Comparison of ENCODE assay signal across 21 cellular contexts in genomic region chr3:101847328-101847727, GRCh38. TPM values are rescaled to one million over a fixed set of nuclear protein-coding genes. Genes with fewer than 3 reads are reported as not detected.
DNase-seq lines count a peak whose midpoint lies in the region; ATAC-seq, FAIRE-seq and TF ChIP-seq lines count a peak whose summit lies in the region.
"Had no signal": no experiment of that assay in that cellular context is flagged by ENCODE, and none has a peak within 500 bp of the region (broad histone marks: within the 10 kb centered on the region; RNA-seq: fewer than 3 reads in every experiment).

No MANE protein-coding gene starts in this region.

- peaks cover 29% of the 10 kb centered on the region for H3K4me1 Mint-ChIP-seq in MCF 10A (ENCODE audit: insufficient read depth, unreplicated experiment)
- peaks cover 25 to 44% (median 28%) of the 10 kb centered on the region in 3 donors for H3K4me1 Mint-ChIP-seq in naive B cell

- no TSS peak for BruUV-seq in MCF 10A (replicated peaks; lab: Mats Ljungman, UMichigan)
- no TSS peak for BruUV-seq in GM12878 (replicated peaks; lab: Mats Ljungman, UMichigan)

- FAIRE-seq in GM12878 (lab: Jason Lieb, UNC): no peak

- TF ChIP-seq CTCF in breast epithelium (IDR thresholded peaks at IDR 0.05): no peak
- no peak for TF ChIP-seq CTCF in MCF 10A (IDR thresholded peaks at IDR 0.05; ENCODE audit: unreplicated experiment)
- no peak for TF ChIP-seq CTCF in GM12878 (IDR thresholded peaks at IDR 0.05 in 2 of 3, conservative IDR thresholded peaks at IDR 0.05 in 1 of 3; ENCODE audit: control insufficient read depth in 2 of 3, extremely low read depth in 1 of 3, insufficient read depth in 1 of 3, low read depth in 3 of 3, low read length in 3 of 3)

- H3K4me3 ChIP-seq in breast epithelium (no peak overlapping the region), GM12878 (no peak overlapping the region)
- H3K4me3 ChIP-seq: dorsolateral prefrontal cortex, GM23338, neural progenitor cell, tibial nerve had no signal

- no peak for TF ChIP-seq POLR2A in breast epithelium (IDR thresholded peaks at IDR 0.05)
- TF ChIP-seq POLR2A in GM12878 (IDR thresholded peaks at IDR 0.05; ENCODE audit: low read depth, low read length): no peak

- no peak for ATAC-seq in GM12878
- no peak for ATAC-seq in naive B cell (ENCODE audit: low read depth in 2 of 2)
- ATAC-seq: GM23338 had no signal

- no peak overlapping the region for H3K9ac ChIP-seq in GM12878 (ENCODE audit: control insufficient read depth, insufficient read depth, low read length)
- H3K9ac ChIP-seq: neural progenitor cell, SK-N-SH had no signal

- in situ Hi-C loops in GM12878 (cut with MboI): no loop called here

- no peaks in the 10 kb centered on the region for H3K27me3 ChIP-seq in breast epithelium
- H3K27me3 ChIP-seq in GM12878 (replicated peaks in 1 of 2; ENCODE audit: control insufficient read depth in 2 of 2, insufficient read depth in 2 of 2, low read length in 1 of 2): no peaks in the 10 kb centered on the region
- H3K27me3 ChIP-seq: dorsolateral prefrontal cortex, neural progenitor cell, tibial nerve had no signal

- H3K4me1 ChIP-seq in breast epithelium: no peaks in the 10 kb centered on the region
- H3K4me1 ChIP-seq in GM12878 (ENCODE audit: control insufficient read depth, insufficient read depth, low read length): peaks cover 19% of the 10 kb centered on the region

- peaks cover 30% of the 10 kb centered on the region for H3K36me3 Mint-ChIP-seq in MCF 10A (ENCODE audit: insufficient read depth, unreplicated experiment)
- H3K36me3 Mint-ChIP-seq in naive B cell: peaks cover 11 to 13% of the 10 kb centered on the region in 2 donors

- peak overlapping the region; percentile 94; the same call in 1 of the 2 replicates for H3K4me2 ChIP-seq in GM12878 (ENCODE audit: control insufficient read depth, insufficient read depth)
- H3K4me2 ChIP-seq: neural progenitor cell, SK-N-SH had no signal

- RAD21 ChIA-PET in GM12878 (lab: Charles Lee; ENCODE audit: unreplicated experiment): interaction anchor here (1.0 to 3.3 kb wide), 7 partner anchors 11 to 378 kb away, joined by 3 to 20 read pairs (median 4); no protein-coding TSS in a partner anchor

- H3K4me3 Mint-ChIP-seq in MCF 10A (ENCODE audit: unreplicated experiment) (no peak overlapping the region), naive B cell (peak overlapping the region in 2 of 8 donors; percentile 81 to 99)
- H3K4me3 Mint-ChIP-seq: GM23338 had no signal

- no peaks in the 10 kb centered on the region for H3K9me3 ChIP-seq in breast epithelium
- H3K9me3 ChIP-seq in GM12878 (replicated peaks; ENCODE audit: control insufficient read depth, insufficient read depth, low read length): peaks cover 2% of the 10 kb centered on the region; the same call in 2 of the 3 replicates
- H3K9me3 ChIP-seq: SK-N-SH, tibial nerve had no signal

- H4K20me1 ChIP-seq in GM12878 (ENCODE audit: control insufficient read depth, insufficient read depth): no peaks in the 10 kb centered on the region

- no peak overlapping the region for H2AFZ ChIP-seq in GM12878 (ENCODE audit: control insufficient read depth, low read depth, low read length)
- H2AFZ ChIP-seq: GM23338, neural progenitor cell had no signal

- SMC1A ChIA-PET in GM12878 (lab: Charles Lee; ENCODE audit: uncharacterized antibody, unreplicated experiment): interaction anchor here (0.7 to 3.4 kb wide), 12 partner anchors 9 to 378 kb away, joined by 3 to 23 read pairs (median 6); no protein-coding TSS in a partner anchor

- H3K79me2 ChIP-seq in GM12878 (ENCODE audit: control insufficient read depth, insufficient read depth, low read length): peaks cover 87% of the 10 kb centered on the region

- H3K9me3 Mint-ChIP-seq in MCF 10A (ENCODE audit: unreplicated experiment): no peaks in the 10 kb centered on the region
- peaks cover 0 to 4% (median 0%) of the 10 kb centered on the region in 7 donors for H3K9me3 Mint-ChIP-seq in naive B cell
- H3K9me3 Mint-ChIP-seq: GM23338 had no signal

- no peak for TF ChIP-seq EP300 in GM12878 (IDR thresholded peaks at IDR 0.05; ENCODE audit: borderline replicate concordance in 1 of 2, control insufficient read depth in 1 of 2, low read depth in 2 of 2, low read length in 2 of 2)

- H3K27me3 Mint-ChIP-seq in MCF 10A (ENCODE audit: insufficient read depth, unreplicated experiment): no peaks in the 10 kb centered on the region
- H3K27me3 Mint-ChIP-seq in naive B cell: no peaks in the 10 kb centered on the region

- CTCF ChIA-PET in MCF 10A (lab: Yijun Ruan, JAX): interaction anchor here (3.1 to 3.2 kb wide), 2 partner anchors 20 to 378 kb away, joined by 10 to 21 read pairs; no protein-coding TSS in a partner anchor
- CTCF ChIA-PET in GM12878 (lab: Yijun Ruan, JAX): interaction anchor here (1.5 to 3.2 kb wide), 4 partner anchors 8 to 378 kb away, joined by 4 to 10 read pairs (median 8); no protein-coding TSS in a partner anchor

- H3K27ac ChIP-seq in breast epithelium (peak overlapping the region; percentile 96 to 98), GM12878 (ENCODE audit: control insufficient read depth, insufficient read depth) (peak overlapping the region; percentile 4)
- H3K27ac ChIP-seq: neural progenitor cell had no signal

- H3K27ac Mint-ChIP-seq in MCF 10A (ENCODE audit: low read depth, unreplicated experiment) (no peak overlapping the region), naive B cell (peak overlapping the region in 4 of 6 donors; percentile 47 to 96 (median 72))
- H3K27ac Mint-ChIP-seq: neural progenitor cell had no signal

- 81% methylated on average over 3 of the region's 3 CpGs for WGBS in GM12878 (ENCODE audit: insufficient coverage, insufficient replicate concordance, low lambda C conversion rate, missing lambda C conversion rate)

- no peak for TF ChIP-seq RAD21 in GM12878 (IDR thresholded peaks at IDR 0.05; ENCODE audit: insufficient read depth, low read depth, low read length)

- intact Hi-C loops in breast epithelium (cut with DNase I; ENCODE audit: low total_unique reads): no loop called here
- intact Hi-C loops in MCF 10A (cut with micrococcal nuclease): no loop called here
- intact Hi-C loops in GM12878 (cut with micrococcal nuclease; ENCODE audit: unreplicated experiment): no loop called here

- POLR2A ChIA-PET in MCF 10A (lab: Yijun Ruan, JAX): interaction anchor here (3.0 to 4.4 kb wide), 3 partner anchors 8 to 283 kb away, joined by 17 to 121 read pairs (median 20); no protein-coding TSS in a partner anchor
- POLR2A ChIA-PET in GM12878 (lab: Charles Lee): interaction anchor here (0.6 to 4.3 kb wide), 5 partner anchors 8 to 377 kb away, joined by 3 to 66 read pairs (median 24); no protein-coding TSS in a partner anchor

- no peaks in the 10 kb centered on the region for H3K36me3 ChIP-seq in breast epithelium
- peaks cover 2 to 10% of the 10 kb centered on the region in 2 experiments for H3K36me3 ChIP-seq in GM12878 (ENCODE audit: control insufficient read depth in 2 of 2, insufficient read depth in 2 of 2, low read length in 1 of 2)
- H3K36me3 ChIP-seq: neural progenitor cell had no signal

- DNase-seq in breast epithelium (ENCODE audit: low spot score in 2 of 2) (no peak), MCF 10A (ENCODE audit: unreplicated experiment) (no peak), GM12878 (ENCODE audit: low read depth, low spot score) (no peak), naive B cell (no peak), LoVo (ENCODE audit: low spot score) (no peak), Kasumi-1 (lab: John Stamatoyannopoulos, UW) (no peak), NCI-H146 (lab: John Stamatoyannopoulos, UW) (no peak)
- DNase-seq in stimulated activated naive CD4-positive, alpha-beta T cell treated with Interleukin-2 at 50 U/mL for 16 hours (lab: John Stamatoyannopoulos, UW): no peak
- DNase-seq: activated CD4-positive, CD25-positive, alpha-beta regulatory T cell treated with anti-CD3 and anti-CD28 coated beads, Interleukin-2, amount 50 U/mL, for 72 hours; activated T-cell treated with anti-CD3 and anti-CD28 coated beads for 4 hours; amygdala; DMS79; dorsolateral prefrontal cortex; foreskin fibroblast; islet precursor cell; NCI-H1417; NCI-H82; SK-N-SH had no signal

TF ChIP-seq in GM12878, 131 proteins besides CTCF, POLR2A, EP300 and RAD21 (continues in another document):
- TF ChIP-seq CHD4 (IDR thresholded peaks at IDR 0.05) (no peak), USF2 (IDR thresholded peaks at IDR 0.05; ENCODE audit: borderline replicate concordance, low read depth, low read length) (no peak), NR2C2 (IDR thresholded peaks at IDR 0.05; ENCODE audit: borderline replicate concordance, control insufficient read depth, insufficient read length, low read depth) (no peak)

RNA-seq across cellular contexts. Expression of gene NFKBIZ, which starts 2.0 kb away (rescaled TPM):
- total RNA-seq in breast epithelium (100 to 1,000 TPM in 2 of 3 donors, 10 to 100 TPM in 1; 52.2 to 694 (median 243) TPM), MCF 10A (2022) (48.9 and 58.8 TPM in 2 replicates), GM12878 (2014; rRNA removed) (19.0 and 23.6 TPM in 2 replicates), GM12878 (2014; rRNA removed; fragmentation: Illumina TruSeq; extraction: Trizol) (20.1 and 24.3 TPM in 2 replicates), GM12878 (2021) (27.0 and 27.3 TPM in 2 replicates)
- 396 and 457 TPM in 2 replicates for total RNA-seq in GM12878 (2013; cell fraction: nucleolus; rRNA removed)
- polyA plus RNA-seq in GM12878 (2011; ENCODE audit: low read depth): 15.6 TPM
- polyA plus RNA-seq in GM12878 (2011; rRNA removed) (50.8 and 53.8 TPM in 2 replicates), GM12878 (2014; fragmentation: Illumina TruSeq; extraction: Trizol) (16.5 and 21.7 TPM in 2 replicates), GM12878 (2014; fragmentation: Nextera tagmentation; extraction: Ambion mirVana) (1 to 10 TPM; 6.3 to 8.9 TPM), GM12878 (2014; rRNA removed) (18.2 TPM in 2 replicates), GM12878 (2016; fragmentation: Nextera tagmentation; extraction: Ambion mirVana) (1 to 10 TPM; 7.7 to 8.5 TPM), naive B cell (ENCODE audit: low read depth in 6 of 6) (10 to 100 TPM in 5 of 6 donors, 1 to 10 TPM in 1; 7.4 to 28.5 (median 21.9) TPM)
- 22.1 and 28.4 TPM in 2 replicates for polyA plus RNA-seq in GM12878 (2011; cell fraction: cytosol; rRNA removed)
- 95.4 and 129 TPM in 2 replicates for polyA plus RNA-seq in GM12878 (2011; cell fraction: nucleus; rRNA removed)
- polyA plus RNA-seq in GM12878 (2012): 19.3 and 20.9 TPM in 2 replicates
- 114 and 135 TPM in 2 replicates for polyA minus RNA-seq in GM12878 (2011; rRNA and poly(A)+ RNA removed)
- 25.4 and 32.1 TPM in 2 replicates for polyA minus RNA-seq in GM12878 (2011; cell fraction: cytosol; rRNA and poly(A)+ RNA removed)
- 165 and 223 TPM in 2 replicates for polyA minus RNA-seq in GM12878 (2011; cell fraction: nucleus; rRNA and poly(A)+ RNA removed)
